23 cellular contexts compared by ENCODE assay signal in the genomic region with DNA sequence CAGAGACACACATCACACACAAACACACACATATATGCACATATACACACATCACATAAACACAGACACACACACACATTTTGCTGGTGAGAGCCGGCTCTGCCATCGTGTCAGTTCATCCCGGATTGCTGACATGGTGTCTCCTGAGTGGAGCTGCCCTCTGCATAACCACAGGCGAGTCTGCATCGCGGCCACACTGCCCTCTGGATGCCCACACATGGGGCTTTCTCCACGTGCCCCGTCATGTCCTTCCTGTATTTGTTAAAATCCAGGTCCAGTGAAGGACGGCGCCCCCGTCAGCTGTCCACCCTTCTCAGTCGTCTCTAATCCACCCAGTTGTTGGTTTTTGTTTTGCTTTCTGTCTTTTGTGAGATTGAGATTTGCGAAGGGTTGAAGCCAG. TPM values are rescaled to one million over a fixed set of nuclear protein-coding genes. Genes with fewer than 3 reads are reported as not detected.
"Had no signal": no experiment of that assay in that cellular context is flagged by ENCODE, and none has a peak within 500 bp of the region (broad histone marks: within the 10 kb centered on the region; RNA-seq: fewer than 3 reads in every experiment).

No MANE protein-coding gene starts in this region.

- DNase-seq: activated B cell treated with CpG ODN at 0.5 μM for 24 hours; activated CD4-positive, alpha-beta T cell treated with anti-CD3 and anti-CD28 coated beads for 36 hours; activated CD4-positive, alpha-beta T cell treated with anti-CD3 and anti-CD28 coated beads, Interleukin-2, amount 50 U/mL, for 4 hours; activated CD8-positive, alpha-beta memory T cell treated with anti-CD3 and anti-CD28 coated beads for 24 hours; activated CD8-positive, alpha-beta memory T cell treated with anti-CD3 and anti-CD28 coated beads, Interleukin-2, amount 50 U/mL, for 4 hours; activated T-cell treated with anti-CD3 and anti-CD28 coated beads, Interleukin-2, amount 50 U/mL, for 24 hours; endodermal cell; esophagus squamous epithelium; mesendoderm; stimulated activated CD4-positive, alpha-beta T cell treated with anti-CD3 and anti-CD28 coated beads, Interleukin-1b, Interleukin-23, amount 100 ng/mL, for 48 hours; stomach; T1000; testis; trophoblast cell had no signal

- H3K36me3 ChIP-seq: ascending aorta, vagina had no signal

- ATAC-seq: activated CD4-positive, alpha-beta T cell treated with anti-CD3 and anti-CD28 coated beads for 36 hours; activated naive CD4-positive, alpha-beta T cell treated with anti-CD3 and anti-CD28 coated beads, Interleukin-2, amount 50 U/mL, for 72 hours; activated T-helper 17 cell treated with anti-CD3 and anti-CD28 coated beads, Interleukin-2, amount 50 U/mL, for 72 hours; mucosa of descending colon; psoas muscle; right cardiac atrium had no signal

- H3K4me3 ChIP-seq: ascending aorta, coronary artery, esophagus squamous epithelium, heart right ventricle, mucosa of descending colon, psoas muscle, stomach, testis, vagina had no signal

- H3K27ac ChIP-seq: ascending aorta, coronary artery, esophagus squamous epithelium, heart right ventricle, psoas muscle, stomach, testis, vagina had no signal

- H3K27me3 ChIP-seq: ascending aorta, esophagus squamous epithelium, testis, vagina had no signal

- H3K9me3 ChIP-seq: ascending aorta, esophagus squamous epithelium, heart right ventricle, mucosa of descending colon, psoas muscle, stomach, testis, vagina had no signal

RNA-seq across cellular contexts. Expression of a gene that starts 52.6 kb away (rescaled TPM):
- total RNA-seq: activated B cell treated with CpG ODN at 0.5 μM for 24 hours; activated naive CD4-positive, alpha-beta T cell treated with anti-CD3 and anti-CD28 coated beads, Interleukin-2, amount 50 U/mL, for 72 hours; esophagus squamous epithelium; stomach; vagina had no signal
- polyA plus RNA-seq: right cardiac atrium had no signal
